In the genomic region with DNA sequence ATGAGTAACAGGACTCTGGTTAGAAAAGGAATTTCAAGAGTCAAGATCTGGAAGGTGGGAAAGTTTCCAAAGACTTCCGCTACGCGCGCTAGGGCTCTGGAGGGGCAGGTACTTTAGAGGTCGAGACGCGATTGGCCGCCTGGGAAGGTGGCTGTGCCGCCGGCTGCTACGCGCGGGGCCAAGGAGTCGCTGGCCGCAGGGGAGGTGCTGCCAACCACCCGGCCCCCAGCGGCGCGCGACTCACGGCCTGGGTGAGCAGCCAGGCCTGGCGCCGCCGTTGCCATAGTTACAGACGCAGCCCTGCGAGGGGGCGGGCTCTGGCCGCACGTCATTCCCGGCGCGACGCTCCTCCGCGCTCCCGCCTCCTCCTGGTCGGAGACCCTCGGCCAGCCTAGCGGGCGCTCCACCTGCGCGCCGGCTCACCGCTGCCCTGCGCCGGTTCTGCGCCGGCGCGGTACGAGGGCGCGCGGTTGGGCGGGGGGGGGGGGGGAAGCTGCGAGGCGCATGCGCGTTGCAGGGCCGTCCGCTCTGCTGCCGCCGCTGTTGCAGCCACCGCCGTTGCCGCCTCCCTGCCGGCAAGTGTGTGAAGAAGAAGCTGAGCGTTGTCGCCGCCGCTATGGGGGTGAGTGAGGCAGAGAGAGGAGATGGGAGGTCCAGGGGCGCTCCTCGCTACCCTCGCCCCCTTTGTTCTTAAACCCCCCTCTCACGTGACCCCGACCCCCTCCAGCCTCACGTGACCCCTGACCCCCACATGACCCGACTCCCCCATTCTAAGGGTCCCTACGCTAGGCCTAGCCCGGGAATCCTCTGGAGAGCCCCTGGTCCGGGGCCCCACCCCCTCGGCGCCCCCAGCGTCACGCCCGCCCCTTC, we compare ENCODE assay signal across 8 cellular contexts. TPM values are rescaled to one million over a fixed set of nuclear protein-coding genes. Genes with fewer than 3 reads are reported as not detected.
DNase-seq lines count a peak whose midpoint lies in the region; ATAC-seq and TF ChIP-seq lines count a peak whose summit lies in the region.

TSS of gene NAA40 (plus strand) at position 522 of the 870 bp plus-strand sequence. CDS start at position 617, 95 bp downstream.

- H3K27ac ChIP-seq in vagina: peak within 1 kb of the TSS; percentile 67

- H3K36me3 ChIP-seq in vagina: no peaks in the 10 kb centered on the region

- no peaks in the 10 kb centered on the region for H3K9me3 ChIP-seq in vagina

- DNase-seq in NCI-H1694 treated with DMSO at 0.1 percent for 48 hours (lab: John Stamatoyannopoulos, UW): peak; percentile 81
- peak in 53 of 56 donors; percentile 40 to 95 (median 79) for DNase-seq in amygdala (lab: John Stamatoyannopoulos, UW)
- DNase-seq in left ventricle myocardium superior: peak; percentile 94
- DNase-seq in putamen (ENCODE audit: low spot score): peak; percentile 86
- DNase-seq in vagina (ENCODE audit: extremely low spot score in 2 of 2): no peak

- ATAC-seq in GM18499 (IDR thresholded peaks at IDR 0.05; ENCODE audit: insufficient read depth, unreplicated experiment) (peak; percentile 76), HG02938 (IDR thresholded peaks at IDR 0.05; ENCODE audit: unreplicated experiment) (peak; percentile 77), left ventricle myocardium superior (peak; percentile 95)

- TF ChIP-seq CTCF in vagina (IDR thresholded peaks at IDR 0.05): peak in 1 of 3 experiments; percentile 10

- H3K4me1 Mint-ChIP-seq in T-helper 1 cell treated with Interleukin-12 subunit alpha and Interleukin-12 subunit beta and Interleukin-4 antibody, amounts not matched to agents 30 μg/mL and 1 μg/mL, for 36 hours (ENCODE audit: low read depth): peaks cover 21% of the 10 kb centered on the region

- no peak for TF ChIP-seq POLR2A in vagina (IDR thresholded peaks at IDR 0.05)

- no peaks in the 10 kb centered on the region for H3K36me3 Mint-ChIP-seq in T-helper 1 cell treated with Interleukin-12 subunit alpha and Interleukin-12 subunit beta and Interleukin-4 antibody, amounts not matched to agents 30 μg/mL and 1 μg/mL, for 36 hours (ENCODE audit: low read depth)

- no peaks in the 10 kb centered on the region for H3K27me3 Mint-ChIP-seq in T-helper 1 cell treated with Interleukin-12 subunit alpha and Interleukin-12 subunit beta and Interleukin-4 antibody, amounts not matched to agents 30 μg/mL and 1 μg/mL, for 36 hours (ENCODE audit: low read depth)

- peak within 1 kb of the TSS; percentile 81 for H3K27ac Mint-ChIP-seq in T-helper 1 cell treated with Interleukin-12 subunit alpha and Interleukin-12 subunit beta and Interleukin-4 antibody, amounts not matched to agents 30 μg/mL and 1 μg/mL, for 36 hours

- no peaks in the 10 kb centered on the region for H3K9me3 Mint-ChIP-seq in T-helper 1 cell treated with Interleukin-12 subunit alpha and Interleukin-12 subunit beta and Interleukin-4 antibody, amounts not matched to agents 30 μg/mL and 1 μg/mL, for 36 hours

- no peaks in the 10 kb centered on the region for H3K27me3 ChIP-seq in vagina

- peak within 1 kb of the TSS; percentile 92 for H3K4me3 Mint-ChIP-seq in T-helper 1 cell treated with Interleukin-12 subunit alpha and Interleukin-12 subunit beta and Interleukin-4 antibody, amounts not matched to agents 30 μg/mL and 1 μg/mL, for 36 hours

- intact Hi-C loops in left ventricle myocardium superior (cut with micrococcal nuclease): no loop called here
- intact Hi-C loops in vagina (cut with DNase I): no loop called here

- peak within 1 kb of the TSS; percentile 68 for H3K4me3 ChIP-seq in vagina

- peaks cover 21% of the 10 kb centered on the region for H3K4me1 ChIP-seq in vagina

RNA-seq across cellular contexts. Expression of gene NAA40, which starts in this region (rescaled TPM):
- 26.5 TPM for total RNA-seq in left ventricle myocardium superior
- 7.1 TPM for total RNA-seq in vagina

Comparison
In these comparisons a context has a peak if more than half of its experiments do, and no peak if none do; other contexts are left out.
1. DNase-seq: peak in NCI-H1694 treated with DMSO at 0.1 percent for 48 hours (single experiment), amygdala (53 of 56), left ventricle myocardium superior (single experiment) and putamen (single experiment); none in vagina (0 of 2).
2. Peak in every context shown above with its lines, with median percentiles within 50 percentile points of each other: ATAC-seq.